In genomic region chr17:42458497-42459255, GRCh38 we compare ENCODE assay signal across 8 cellular contexts. TPM values are rescaled to one million over a fixed set of nuclear protein-coding genes. Genes with fewer than 3 reads are reported as not detected.
DNase-seq lines count a peak whose midpoint lies in the region; ATAC-seq and TF ChIP-seq lines count a peak whose summit lies in the region.

Gene ATP6V0A1 (plus strand): TSS chr17:42458878. CDS start chr17:42460895, 2,017 bp downstream.

- no peaks in the 10 kb centered on the region for H3K9me3 Mint-ChIP-seq in endothelial cell (ENCODE audit: unreplicated experiment)

- H3K27me3 Mint-ChIP-seq in endothelial cell (ENCODE audit: unreplicated experiment) = peaks cover 1% of the 10 kb centered on the region

- H3K9ac ChIP-seq in BLaER1 = no peak within 1 kb of the TSS

- peak; percentile 68 to 88 for DNase-seq in HL-60 (ENCODE audit: low read depth in 1 of 2, low spot score in 1 of 2)
- peak; percentile 71 for DNase-seq in NOMO-1 treated with dmso at 0.1 percent for 144 hours (lab: John Stamatoyannopoulos, UW; ENCODE audit: unreplicated experiment)
- peak; percentile 88 for DNase-seq in activated CD8-positive, alpha-beta memory T cell treated with anti-CD3 and anti-CD28 coated beads, Interleukin-2, amount 50 U/mL, for 4 hours
- DNase-seq in endothelial cell (ENCODE audit: low spot score) = peak; percentile 96
- peak; percentile 81 for DNase-seq in stimulated activated CD8-positive, alpha-beta memory T cell treated with anti-CD3 and anti-CD28 coated beads, Interleukin-15, amount 100 ng/mL, for 24 hours (ENCODE audit: low read depth)

- 1 to 2% methylated on average over 21 to 29 of the region's 45 CpGs for WGBS in mesodermal cell (ENCODE audit: insufficient coverage in 2 of 2), 2 experiments

- peak within 1 kb of the TSS; percentile 87 for H3K4me2 ChIP-seq in BLaER1

- ATAC-seq in GM19397 (IDR thresholded peaks at IDR 0.05; ENCODE audit: unreplicated experiment) = peak; percentile 74

- H3K36me3 ChIP-seq in BLaER1 (no peaks in the 10 kb centered on the region), mesodermal cell (ENCODE audit: control insufficient read depth, insufficient read depth, low read length) (peaks cover 23% of the 10 kb centered on the region)

- H3K9me3 ChIP-seq in BLaER1 = no peaks in the 10 kb centered on the region
- H3K9me3 ChIP-seq in mesodermal cell (ENCODE audit: control insufficient read depth, low read length) = no peaks in the 10 kb centered on the region

- H3K4me1 Mint-ChIP-seq in endothelial cell (ENCODE audit: unreplicated experiment) = peaks cover 38% of the 10 kb centered on the region

- H3K4me3 Mint-ChIP-seq in endothelial cell (ENCODE audit: unreplicated experiment) = peak within 1 kb of the TSS; percentile 98

- H3K4me1 ChIP-seq in BLaER1 = peaks cover 60% of the 10 kb centered on the region
- peaks cover 10% of the 10 kb centered on the region for H3K4me1 ChIP-seq in mesodermal cell (ENCODE audit: control insufficient read depth, insufficient read depth, low read length, poor library complexity, severe bottlenecking)

- H3K4me3 ChIP-seq in BLaER1 = peak within 1 kb of the TSS; percentile 62
- H3K4me3 ChIP-seq in HL-60 (replicated peaks; ENCODE audit: insufficient read depth, low read length) = peak within 1 kb of the TSS; percentile 65
- H3K4me3 ChIP-seq in mesodermal cell (ENCODE audit: extremely low read depth, insufficient read depth, low read length, poor library complexity, severe bottlenecking) = peak within 1 kb of the TSS; percentile 84

- peak within 1 kb of the TSS; percentile 94 for H3K27ac Mint-ChIP-seq in endothelial cell (ENCODE audit: unreplicated experiment)

- peaks cover 19% of the 10 kb centered on the region for H3K27me3 ChIP-seq in BLaER1
- no peaks in the 10 kb centered on the region for H3K27me3 ChIP-seq in HL-60 (ENCODE audit: insufficient read depth, poor library complexity, severe bottlenecking)

- H4K20me1 ChIP-seq in BLaER1 = peaks cover 32% of the 10 kb centered on the region

- no peak for TF ChIP-seq CTCF in HL-60 (IDR thresholded peaks at IDR 0.05; ENCODE audit: insufficient read depth, low read length)
- TF ChIP-seq CTCF in endothelial cell (IDR thresholded peaks at IDR 0.05; ENCODE audit: unreplicated experiment) = no peak

- peaks cover 4% of the 10 kb centered on the region for H3K36me3 Mint-ChIP-seq in endothelial cell (ENCODE audit: low read depth, unreplicated experiment)

- H3K27ac ChIP-seq in BLaER1 (no peak within 1 kb of the TSS), HL-60 (replicated peaks) (peak within 1 kb of the TSS; percentile 68), mesodermal cell (ENCODE audit: low read depth, low read length, severe bottlenecking) (peak within 1 kb of the TSS; percentile 64)

RNA-seq across cellular contexts. Expression of gene ATP6V0A1, which starts in this region (rescaled TPM):
- total RNA-seq in endothelial cell (ENCODE audit: unreplicated experiment) = 103 TPM
- 32.3 TPM for polyA plus RNA-seq in mesodermal cell (2013, experiment 1 of 2)
- polyA plus RNA-seq in mesodermal cell (2013, experiment 2 of 2) = 23.9 TPM
